9 cellular contexts compared by ENCODE assay signal in genomic region chr22:40258463-40259046, GRCh38.
A peak's percentile ranks its signal among the peaks of the same experiment; 100 is the strongest.
DNase-seq lines count a peak whose midpoint lies in the region; ATAC-seq and TF ChIP-seq lines count a peak whose summit lies in the region.
"Had no signal": no experiment of that assay in that cellular context is flagged by ENCODE, and none has a peak within 500 bp of the region (broad histone marks: within the 10 kb centered on the region; RNA-seq: fewer than 3 reads in every experiment).

No MANE protein-coding gene starts in this region.

- H3K27ac Mint-ChIP-seq in MCF 10A (ENCODE audit: low read depth, unreplicated experiment) (peak overlapping the region; percentile 93), type B pancreatic cell (peak overlapping the region; percentile 82)

- no peak for DNase-seq in activated T-cell treated with anti-CD3 and anti-CD28 coated beads, Interleukin-2, amount 50 U/mL, for 4 hours
- no peak for DNase-seq in activated T-cell treated with anti-CD3 and anti-CD28 coated beads, Interleukin-2, amount 50 U/mL, for 1 hour
- DNase-seq in MCF 10A (ENCODE audit: unreplicated experiment): peak; percentile 91
- peak; percentile 25 for DNase-seq in kidney glomerular epithelial cell (lab: John Stamatoyannopoulos, UW)
- DNase-seq in type B pancreatic cell (ENCODE audit: extremely low spot score, unreplicated experiment): no peak
- DNase-seq in G401 (ENCODE audit: low spot score): no peak
- DNase-seq in NCI-H774 (lab: John Stamatoyannopoulos, UW): no peak
- DNase-seq: mesendoderm had no signal

- intact Hi-C loops in MCF 10A (cut with micrococcal nuclease): no loop called here

- H3K4me1 Mint-ChIP-seq in activated T-cell treated with anti-CD3 and anti-CD28 coated beads, Interleukin-2, amount 50 U/mL, for 4 hours (ENCODE audit: low read depth): peaks cover 66% of the 10 kb centered on the region
- H3K4me1 Mint-ChIP-seq in MCF 10A (ENCODE audit: insufficient read depth, unreplicated experiment) (peaks cover 44% of the 10 kb centered on the region), type B pancreatic cell (ENCODE audit: unreplicated experiment) (peaks cover 26% of the 10 kb centered on the region)

- POLR2A ChIA-PET in MCF 10A (lab: Yijun Ruan, JAX): interaction anchor here (0.7 to 3.5 kb wide), 14 partner anchors 10 to 738 kb away, joined by 3 to 40 read pairs (median 8); partner anchors contain the start of genes ADSL, ATF4 and TNRC6B

- CTCF ChIA-PET in MCF 10A (lab: Yijun Ruan, JAX): no interaction called here

- H3K9me3 Mint-ChIP-seq in activated T-cell treated with anti-CD3 and anti-CD28 coated beads, Interleukin-2, amount 50 U/mL, for 4 hours: no peaks in the 10 kb centered on the region
- H3K9me3 Mint-ChIP-seq in MCF 10A (ENCODE audit: unreplicated experiment) (no peaks in the 10 kb centered on the region), type B pancreatic cell (no peaks in the 10 kb centered on the region)

- H3K4me3 Mint-ChIP-seq in activated T-cell treated with anti-CD3 and anti-CD28 coated beads, Interleukin-2, amount 50 U/mL, for 4 hours: peak overlapping the region; percentile 19
- H3K4me3 Mint-ChIP-seq in MCF 10A (ENCODE audit: unreplicated experiment) (peak overlapping the region; percentile 51), type B pancreatic cell (no peak overlapping the region)

- no peaks in the 10 kb centered on the region for H3K27me3 Mint-ChIP-seq in activated T-cell treated with anti-CD3 and anti-CD28 coated beads, Interleukin-2, amount 50 U/mL, for 4 hours (ENCODE audit: low read depth)
- H3K27me3 Mint-ChIP-seq in MCF 10A (ENCODE audit: insufficient read depth, unreplicated experiment) (no peaks in the 10 kb centered on the region), type B pancreatic cell (no peaks in the 10 kb centered on the region)

- peaks cover 25% of the 10 kb centered on the region for H3K36me3 Mint-ChIP-seq in activated T-cell treated with anti-CD3 and anti-CD28 coated beads, Interleukin-2, amount 50 U/mL, for 4 hours (ENCODE audit: insufficient read depth)
- peaks cover 45% of the 10 kb centered on the region for H3K36me3 Mint-ChIP-seq in MCF 10A (ENCODE audit: insufficient read depth, unreplicated experiment)
- H3K36me3 Mint-ChIP-seq in type B pancreatic cell: peaks cover 31% of the 10 kb centered on the region

- in situ Hi-C loops in G401 (cut with HindIII; ENCODE audit: low sequenced_read_pairs): no loop called here

- no TSS peak for BruUV-seq in MCF 10A (replicated peaks; lab: Mats Ljungman, UMichigan)

- TF ChIP-seq CTCF in MCF 10A (IDR thresholded peaks at IDR 0.05; ENCODE audit: unreplicated experiment): no peak
- TF ChIP-seq CTCF in type B pancreatic cell (conservative IDR thresholded peaks at IDR 0.05): no peak

- ATAC-seq in activated T-cell treated with anti-CD3 and anti-CD28 coated beads, Interleukin-2, amount 50 U/mL, for 4 hours: peak; percentile 86 to 95
- ATAC-seq in GM18517 (IDR thresholded peaks at IDR 0.05; ENCODE audit: unreplicated experiment): no peak

Comparison
In these comparisons a context has a peak if more than half of its experiments do, and no peak if none do; other contexts are left out.
1. DNase-seq: peak in MCF 10A (single experiment) and kidney glomerular epithelial cell (single experiment); none in activated T-cell treated with anti-CD3 and anti-CD28 coated beads, Interleukin-2, amount 50 U/mL, for 4 hours (single experiment), activated T-cell treated with anti-CD3 and anti-CD28 coated beads, Interleukin-2, amount 50 U/mL, for 1 hour (single experiment), type B pancreatic cell (single experiment), G401 (single experiment) and NCI-H774 (single experiment).